9 cellular contexts compared by ENCODE assay signal in genomic region chr17:50147841-50148225, GRCh38. TPM values are rescaled to one million over a fixed set of nuclear protein-coding genes. Genes with fewer than 3 reads are reported as not detected.
DNase-seq lines count a peak whose midpoint lies in the region; ATAC-seq, FAIRE-seq and TF ChIP-seq lines count a peak whose summit lies in the region.
"Had no signal": no experiment of that assay in that cellular context is flagged by ENCODE, and none has a peak within 500 bp of the region (broad histone marks: within the 10 kb centered on the region; RNA-seq: fewer than 3 reads in every experiment).

No MANE protein-coding gene starts in this region.

- H3K4me1 ChIP-seq in A549 (peaks cover 47% of the 10 kb centered on the region), mesendoderm (ENCODE audit: control insufficient read depth, low read depth, low read length) (peaks cover 11% of the 10 kb centered on the region)

- peaks cover 6% of the 10 kb centered on the region for H3K79me2 ChIP-seq in mesendoderm (ENCODE audit: control insufficient read depth, insufficient read depth, low read length)

- POLR2A ChIA-PET in A549 (lab: Yijun Ruan, JAX), result no interaction called here

- TF ChIP-seq CTCF in A549 (IDR thresholded peaks at IDR 0.05) (no peak), bronchial epithelial cell (IDR thresholded peaks at IDR 0.05; ENCODE audit: insufficient read depth, low read length, severe bottlenecking) (no peak)

- no peak for TF ChIP-seq RAD21 in A549 (conservative IDR thresholded peaks at IDR 0.05 in 1 of 2, IDR thresholded peaks at IDR 0.05 in 1 of 2)

- DNase-seq in A549 (ENCODE audit: low read depth in 1 of 2, low spot score in 1 of 2) (peak in 1 of 2 experiments; percentile 50), HTR-8/SVneo (ENCODE audit: insufficient read length, low spot score) (no peak), bronchial epithelial cell (ENCODE audit: low read depth) (no peak), mesendoderm (peak; percentile 77)
- no peak for DNase-seq in stimulated activated naive CD4-positive, alpha-beta T cell (lab: John Stamatoyannopoulos, UW)

- no peak overlapping the region for H2AK5ac ChIP-seq in mesendoderm (ENCODE audit: low read length)

- H3K18ac ChIP-seq in mesendoderm (ENCODE audit: low read length), result no peak overlapping the region

- TF ChIP-seq EP300 in A549 (IDR thresholded peaks at IDR 0.05), result no peak

- peak in 1 of 2 experiments; percentile 14; a peak in 3 of 6 replicates for ATAC-seq in A549
- ATAC-seq in HG03378 (IDR thresholded peaks at IDR 0.05; ENCODE audit: unreplicated experiment), result no peak
- ATAC-seq in GM18502 (IDR thresholded peaks at IDR 0.05; ENCODE audit: poor library complexity, unreplicated experiment), result no peak
- ATAC-seq in GM21515 (IDR thresholded peaks at IDR 0.05; ENCODE audit: unreplicated experiment), result no peak

- H3K56ac ChIP-seq in mesendoderm (ENCODE audit: low read length), result peak overlapping the region; percentile 67

- 21% methylated on average over 5 of the region's 5 CpGs for WGBS in A549 (ENCODE audit: missing lambda C conversion rate)
- no CpG with 5 or more reads among the region's 5 CpGs for WGBS in mesendoderm (ENCODE audit: extremely low coverage, insufficient coverage, low lambda C conversion rate)

- H3K27ac ChIP-seq in A549 (peak overlapping the region; percentile 96 to 98), mesendoderm (ENCODE audit: low read depth, low read length) (no peak overlapping the region)

- peak overlapping the region; percentile 49 for H3K9ac ChIP-seq in mesendoderm (ENCODE audit: low read length)

- peaks cover 9% of the 10 kb centered on the region for H3K79me1 ChIP-seq in mesendoderm (ENCODE audit: low read length)

- TF ChIP-seq POLR2A in A549 (IDR thresholded peaks at IDR 0.05; ENCODE audit: low read length), result no peak

- CTCF ChIA-PET in A549 (lab: Yijun Ruan, JAX), result interaction anchor here (0.8 to 60.2 kb wide), 10 partner anchors 9 to 149 kb away, joined by 3 to 1356 read pairs (median 4); partner anchors contain the start of genes PDK2 and SGCA

- peak overlapping the region; percentile 86 for H3K4me3 ChIP-seq in A549
- H3K4me3 ChIP-seq in bronchial epithelial cell (ENCODE audit: low read depth, low read length), result peak overlapping the region; percentile 70
- no peak overlapping the region for H3K4me3 ChIP-seq in mesendoderm (ENCODE audit: low read length)

- no peaks in the 10 kb centered on the region for H3K9me3 ChIP-seq in A549

- H2BK120ac ChIP-seq in mesendoderm (ENCODE audit: low read depth, low read length), result no peak overlapping the region

- no peak overlapping the region for H2BK15ac ChIP-seq in mesendoderm (replicated peaks; ENCODE audit: low read depth)

- no peak overlapping the region for H4K8ac ChIP-seq in mesendoderm (ENCODE audit: low read depth, low read length)

- no peak overlapping the region for H2BK5ac ChIP-seq in mesendoderm (ENCODE audit: low read length)

- peaks cover 11% of the 10 kb centered on the region for H3K36me3 ChIP-seq in bronchial epithelial cell (ENCODE audit: control insufficient read depth, insufficient read depth, low read length)
- peaks cover 2% of the 10 kb centered on the region for H3K36me3 ChIP-seq in mesendoderm (ENCODE audit: control insufficient read depth, insufficient read depth, low read length)

- FAIRE-seq in A549 (lab: Jason Lieb, UNC) (no peak), HTR-8/SVneo (lab: Jason Lieb, UNC) (peak; percentile 36), bronchial epithelial cell (lab: Jason Lieb, UNC) (no peak)

- H3K4ac ChIP-seq in mesendoderm (ENCODE audit: low read depth, low read length), result no peak overlapping the region

- no peaks in the 10 kb centered on the region for H3K27me3 ChIP-seq in bronchial epithelial cell (ENCODE audit: control insufficient read depth, insufficient read depth, low read length)
- no peaks in the 10 kb centered on the region for H3K27me3 ChIP-seq in mesendoderm (ENCODE audit: insufficient read depth, low read length, poor library complexity)

- H4K5ac ChIP-seq in mesendoderm (ENCODE audit: low read length), result no peak overlapping the region

- peak overlapping the region; percentile 95 for H3K4me2 ChIP-seq in A549
- H3K4me2 ChIP-seq in mesendoderm (ENCODE audit: low read length), result peak overlapping the region; percentile 67

- no peak overlapping the region for H3K23ac ChIP-seq in mesendoderm (ENCODE audit: low read length)

TF ChIP-seq in A549, 52 proteins besides CTCF, POLR2A, EP300 and RAD21:
- TF ChIP-seq NR3C1 (IDR thresholded peaks at IDR 0.05) (no peak), FOSL2 (IDR thresholded peaks at IDR 0.05) (no peak), FOSL2 (CRISPR knock-in tag; IDR thresholded peaks at IDR 0.05) (no peak), ESRRA (IDR thresholded peaks at IDR 0.05; ENCODE audit: borderline replicate concordance, low read length) (no peak), EHF (CRISPR knock-in tag; IDR thresholded peaks at IDR 0.05) (no peak), SMC3 (IDR thresholded peaks at IDR 0.05) (no peak)
- TF ChIP-seq, protein P1, sequence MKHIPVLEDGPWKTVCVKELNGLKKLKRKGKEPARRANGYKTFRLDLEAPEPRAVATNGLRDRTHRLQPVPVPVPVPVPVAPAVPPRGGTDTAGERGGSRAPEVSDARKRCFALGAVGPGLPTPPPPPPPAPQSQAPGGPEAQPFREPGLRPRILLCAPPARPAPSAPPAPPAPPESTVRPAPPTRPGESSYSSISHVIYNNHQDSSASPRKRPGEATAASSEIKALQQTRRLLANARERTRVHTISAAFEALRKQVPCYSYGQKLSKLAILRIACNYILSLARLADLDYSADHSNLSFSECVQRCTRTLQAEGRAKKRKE (CRISPR knock-in tag; IDR thresholded peaks at IDR 0.05; ENCODE audit: low read depth), result no peak
TF ChIP-seq in A549: peak in this region for 0.

RNA-seq across cellular contexts. Expression of gene PPP1R9B, which starts 2.6 kb away (rescaled TPM):
- polyA plus RNA-seq in A549 (2011; rRNA removed) (16.8 and 22.0 TPM in 2 replicates), A549 (2017; fragmentation: RNase III; extraction: RNeasy Plus Mini Kit Qiagen cat#74134 plus additional on column Dnase treatment) (32.4 to 40.6 TPM (median 35.8 TPM) in 3 replicates)
- 18.9 and 19.4 TPM in 2 replicates for polyA plus RNA-seq in A549 (2012; cell fraction: cytosol; rRNA removed)
- 35.8 and 44.2 TPM in 2 replicates for polyA plus RNA-seq in A549 (2012; cell fraction: nucleus; rRNA removed)
- polyA minus RNA-seq in A549 (2011; rRNA and poly(A)+ RNA removed), result 25.9 and 27.1 TPM in 2 replicates
- total RNA-seq in bronchial epithelial cell, result 16.6 and 17.4 TPM in 2 replicates
- 2.9 TPM for polyA plus RNA-seq in mesendoderm (2013, experiment 1 of 2)
- 2.9 TPM for polyA plus RNA-seq in mesendoderm (2013, experiment 2 of 2)

RNA-seq across cellular contexts. Expression of gene SAMD14, which starts 17.9 kb away (rescaled TPM):
- 0.12 and 0.15 TPM in 2 replicates for polyA plus RNA-seq in A549 (2011; rRNA removed)
- polyA plus RNA-seq in A549 (2012; cell fraction: cytosol; rRNA removed), result 0.22 and 0.31 TPM in 2 replicates
- polyA plus RNA-seq in A549 (2012; cell fraction: nucleus; rRNA removed), result 1.5 and 1.8 TPM in 2 replicates
- polyA plus RNA-seq in A549 (2017; fragmentation: RNase III; extraction: RNeasy Plus Mini Kit Qiagen cat#74134 plus additional on column Dnase treatment), result 0.42 to 0.75 TPM (median 0.74 TPM) in 3 replicates
- 0.58 and 0.83 TPM in 2 replicates for polyA minus RNA-seq in A549 (2011; rRNA and poly(A)+ RNA removed)
- under 0.01 and 0.26 TPM in 2 replicates for total RNA-seq in bronchial epithelial cell
- 1.2 TPM for polyA plus RNA-seq in mesendoderm (2013, experiment 1 of 2)
- 1.1 TPM for polyA plus RNA-seq in mesendoderm (2013, experiment 2 of 2)

RNA-seq across cellular contexts. Expression of gene SGCA, which starts 18.0 kb away (rescaled TPM):
- polyA plus RNA-seq in A549 (2011; rRNA removed) (0.44 and 0.90 TPM in 2 replicates), A549 (2017; fragmentation: RNase III; extraction: RNeasy Plus Mini Kit Qiagen cat#74134 plus additional on column Dnase treatment) (1.5 to 3.4 TPM (median 1.9 TPM) in 3 replicates)
- polyA plus RNA-seq in A549 (2012; cell fraction: cytosol; rRNA removed), result 1.8 and 3.2 TPM in 2 replicates
- 1.2 and 1.9 TPM in 2 replicates for polyA plus RNA-seq in A549 (2012; cell fraction: nucleus; rRNA removed)
- not detected in 2 replicates for polyA minus RNA-seq in A549 (2011; rRNA and poly(A)+ RNA removed)
- 0.13 TPM in 1 of 2 replicates, not detected in the other for total RNA-seq in bronchial epithelial cell
- 0.07 TPM for polyA plus RNA-seq in mesendoderm (2013, experiment 1 of 2)
- polyA plus RNA-seq in mesendoderm (2013, experiment 2 of 2), result 0.13 TPM
- total RNA-seq: glomerular endothelial cell had no signal

RNA-seq across cellular contexts. Expression of gene PDK2, which starts 52.7 kb away (rescaled TPM):
- polyA plus RNA-seq in A549 (2011; rRNA removed), result 28.5 and 34.4 TPM in 2 replicates
- polyA plus RNA-seq in A549 (2012; cell fraction: cytosol; rRNA removed), result 59.2 and 79.0 TPM in 2 replicates
- polyA plus RNA-seq in A549 (2012; cell fraction: nucleus; rRNA removed), result 67.5 and 95.4 TPM in 2 replicates
- 14.1 to 19.8 TPM (median 15.2 TPM) in 3 replicates for polyA plus RNA-seq in A549 (2017; fragmentation: RNase III; extraction: RNeasy Plus Mini Kit Qiagen cat#74134 plus additional on column Dnase treatment)
- 65.2 and 71.3 TPM in 2 replicates for polyA minus RNA-seq in A549 (2011; rRNA and poly(A)+ RNA removed)
- 0.79 and 3.5 TPM in 2 replicates for total RNA-seq in bronchial epithelial cell
- 10.1 TPM for polyA plus RNA-seq in mesendoderm (2013, experiment 1 of 2)
- 11.8 TPM for polyA plus RNA-seq in mesendoderm (2013, experiment 2 of 2)

RNA-seq across cellular contexts. Expression of gene COL1A1, which starts 53.6 kb away (rescaled TPM):
- 4.4 and 4.6 TPM in 2 replicates for polyA plus RNA-seq in A549 (2011; rRNA removed)
- polyA plus RNA-seq in A549 (2012; cell fraction: cytosol; rRNA removed), result 14.2 and 19.6 TPM in 2 replicates
- 66.1 and 69.4 TPM in 2 replicates for polyA plus RNA-seq in A549 (2012; cell fraction: nucleus; rRNA removed)
- polyA plus RNA-seq in A549 (2017; fragmentation: RNase III; extraction: RNeasy Plus Mini Kit Qiagen cat#74134 plus additional on column Dnase treatment), result 18.1 to 34.3 TPM (median 31.6 TPM) in 3 replicates
- polyA minus RNA-seq in A549 (2011; rRNA and poly(A)+ RNA removed), result 10.9 TPM in 2 replicates
- 10.5 and 15.3 TPM in 2 replicates for total RNA-seq in bronchial epithelial cell
- polyA plus RNA-seq in mesendoderm (2013, experiment 1 of 2), result 14.5 TPM
- 15.0 TPM for polyA plus RNA-seq in mesendoderm (2013, experiment 2 of 2)
